Comparison of ENCODE assay signal across 8 cellular contexts in genomic region chr11:63574856-63575602, GRCh38. TPM values are rescaled to one million over a fixed set of nuclear protein-coding genes. Genes with fewer than 3 reads are reported as not detected.
DNase-seq lines count a peak whose midpoint lies in the region; ATAC-seq and TF ChIP-seq lines count a peak whose summit lies in the region.

No MANE protein-coding gene starts in this region.

- intact Hi-C loops in Right ventricle myocardium inferior (cut with DNase I), result no loop called here
- intact Hi-C loops in cardiac septum (cut with DNase I), result no loop called here

- peak overlapping the region; percentile 90 to 95 for H3K27ac Mint-ChIP-seq in effector memory CD8-positive, alpha-beta T cell
- H3K27ac Mint-ChIP-seq in nephron, result peak overlapping the region; percentile 79 to 97 (median 95)

- peaks cover 17 to 29% of the 10 kb centered on the region in 2 donors for H3K4me1 Mint-ChIP-seq in effector memory CD8-positive, alpha-beta T cell (ENCODE audit: low read depth in 2 of 2)
- H3K4me1 Mint-ChIP-seq in nephron, result peaks cover 18% of the 10 kb centered on the region

- ATAC-seq in Right ventricle myocardium inferior (peak; percentile 94), HG03342 (IDR thresholded peaks at IDR 0.05; ENCODE audit: unreplicated experiment) (no peak)
- no peak for ATAC-seq in effector memory CD8-positive, alpha-beta T cell (replicated peaks)

- TF ChIP-seq CTCF in nephron (IDR thresholded peaks at IDR 0.05; ENCODE audit: unreplicated experiment in 3 of 3), result no peak

- H3K4me3 Mint-ChIP-seq in effector memory CD8-positive, alpha-beta T cell, result peak overlapping the region; percentile 72 to 81
- peak overlapping the region in 2 of 3 experiments; percentile 62 to 63 for H3K4me3 Mint-ChIP-seq in nephron

- H3K36me3 Mint-ChIP-seq in effector memory CD8-positive, alpha-beta T cell (ENCODE audit: insufficient read depth), result peaks cover 7% of the 10 kb centered on the region
- no peaks in the 10 kb centered on the region for H3K36me3 Mint-ChIP-seq in nephron (ENCODE audit: low read depth)

- DNase-seq in Right ventricle myocardium inferior (ENCODE audit: missing footprints) (no peak), cardiac septum (ENCODE audit: low spot score) (no peak), DMS 273 treated with DMSO at 0.1 percent for 48 hours (lab: John Stamatoyannopoulos, UW) (no peak), NCI-H1105 (lab: John Stamatoyannopoulos, UW) (no peak)
- DNase-seq in effector memory CD8-positive, alpha-beta T cell, result no peak
- DNase-seq in stimulated activated naive CD4-positive, alpha-beta T cell treated with Interleukin-2 at 50 U/mL for 16 hours (lab: John Stamatoyannopoulos, UW), result no peak

- H3K27me3 Mint-ChIP-seq in effector memory CD8-positive, alpha-beta T cell, result no peaks in the 10 kb centered on the region
- H3K27me3 Mint-ChIP-seq in nephron (ENCODE audit: low read depth), result no peaks in the 10 kb centered on the region

- H3K9me3 Mint-ChIP-seq in effector memory CD8-positive, alpha-beta T cell, result no peaks in the 10 kb centered on the region
- peaks cover 10% of the 10 kb centered on the region for H3K9me3 Mint-ChIP-seq in nephron

RNA-seq across cellular contexts. Expression of gene PLAAT2, which starts 11.8 kb away (rescaled TPM):
- total RNA-seq in Right ventricle myocardium inferior (0.92 TPM), cardiac septum (not detected)

RNA-seq across cellular contexts. Expression of gene PLAAT4, which starts 38.4 kb away (rescaled TPM):
- 36.1 TPM for total RNA-seq in Right ventricle myocardium inferior
- 6.9 TPM for total RNA-seq in cardiac septum

RNA-seq across cellular contexts. Expression of gene PLAAT3, which starts 39.2 kb away (rescaled TPM):
- total RNA-seq in Right ventricle myocardium inferior (200 TPM), cardiac septum (109 TPM)
